In the genomic region with DNA sequence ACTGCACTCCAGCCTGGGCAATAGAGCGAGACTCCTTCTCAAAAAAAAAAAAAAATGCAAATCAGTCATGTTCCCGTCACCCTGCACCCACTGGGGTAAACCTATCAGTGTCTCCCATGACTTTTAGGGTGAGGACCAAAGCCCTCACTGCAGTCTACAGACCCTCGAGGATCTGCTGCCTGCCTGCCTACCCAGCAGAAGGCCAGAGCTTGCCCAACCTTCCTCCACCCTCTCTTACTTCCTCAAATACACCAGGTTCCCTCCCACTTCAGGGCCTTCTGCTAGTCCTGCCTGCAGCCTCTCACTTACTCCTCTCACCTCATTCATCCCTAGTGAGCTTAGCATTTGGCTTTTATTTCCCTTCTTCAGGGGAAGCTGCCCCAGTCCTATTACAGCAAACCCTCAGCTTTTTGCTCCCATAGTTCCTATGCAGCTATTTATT, we compare ENCODE assay signal across 9 cellular contexts. TPM values are rescaled to one million over a fixed set of nuclear protein-coding genes. Genes with fewer than 3 reads are reported as not detected.
DNase-seq lines count a peak whose midpoint lies in the region; ATAC-seq and TF ChIP-seq lines count a peak whose summit lies in the region.
"Had no signal": no experiment of that assay in that cellular context is flagged by ENCODE, and none has a peak within 500 bp of the region (broad histone marks: within the 10 kb centered on the region; RNA-seq: fewer than 3 reads in every experiment).

No MANE protein-coding gene starts in this region.

- in situ Hi-C loops in brain microvascular endothelial cell (cut with HindIII; ENCODE audit: low pct_ligation_motif_present, low sequenced_read_pairs), result no loop called here

- no peaks in the 10 kb centered on the region; the same call in 1 of the 2 replicates for H3K9me3 ChIP-seq in OCI-LY7 (ENCODE audit: low read length)
- H3K9me3 ChIP-seq in cardiac muscle cell (ENCODE audit: low read depth), result no peaks in the 10 kb centered on the region

- H3K27me3 ChIP-seq in cardiac muscle cell (no peaks in the 10 kb centered on the region), brain microvascular endothelial cell (replicated peaks) (no peaks in the 10 kb centered on the region)

- no peak overlapping the region for H3K27ac ChIP-seq in OCI-LY7 (ENCODE audit: low read depth, low read length, poor library complexity, severe bottlenecking)
- H3K27ac ChIP-seq in cardiac muscle cell, result peak overlapping the region; percentile 93
- no peak overlapping the region for H3K27ac ChIP-seq in brain microvascular endothelial cell

- intact Hi-C loops in OCI-LY7 (cut with micrococcal nuclease; ENCODE audit: unreplicated experiment), result no loop called here

- peak; percentile 70 for ATAC-seq in GM18868 (IDR thresholded peaks at IDR 0.05; ENCODE audit: unreplicated experiment)

- no peak overlapping the region for H3K4me2 ChIP-seq in OCI-LY7 (ENCODE audit: low read length)

- H3K9me2 ChIP-seq in OCI-LY7 (ENCODE audit: insufficient read depth, low read length), result no peaks in the 10 kb centered on the region

- H3K4me3 ChIP-seq in OCI-LY7 (ENCODE audit: low read depth, low read length, poor library complexity, severe bottlenecking), result no peak overlapping the region
- H3K4me3 ChIP-seq in cardiac muscle cell, result no peak overlapping the region
- H3K4me3 ChIP-seq in brain microvascular endothelial cell (ENCODE audit: low read depth, low read length), result no peak overlapping the region

- H3K4me1 ChIP-seq in OCI-LY7 (ENCODE audit: insufficient read depth, low read length, poor library complexity, severe bottlenecking) (peaks cover 6% of the 10 kb centered on the region), cardiac muscle cell (ENCODE audit: low read depth) (peaks cover 26% of the 10 kb centered on the region)

- BruUV-seq in OCI-LY7 (replicated peaks; lab: Mats Ljungman, UMichigan), result no TSS peak

- CTCF ChIA-PET in OCI-LY7 (lab: Charles Lee; ENCODE audit: unreplicated experiment), result no interaction called here

- H3K36me3 ChIP-seq in OCI-LY7 (ENCODE audit: insufficient read depth, low read length) (no peaks in the 10 kb centered on the region), cardiac muscle cell (no peaks in the 10 kb centered on the region), brain microvascular endothelial cell (replicated peaks) (no peaks in the 10 kb centered on the region)

- H4K20me1 ChIP-seq in OCI-LY7 (ENCODE audit: insufficient read depth, low read length), result no peaks in the 10 kb centered on the region

- TF ChIP-seq CTCF in OCI-LY7 (conservative IDR thresholded peaks at IDR 0.05; ENCODE audit: low read length) (no peak), cardiac muscle cell (IDR thresholded peaks at IDR 0.05; ENCODE audit: low read depth, low read length) (no peak), brain microvascular endothelial cell (IDR thresholded peaks at IDR 0.05; ENCODE audit: low read depth, low read length, missing control alignments) (no peak)

- peak; percentile 37 for DNase-seq in OCI-LY7 (ENCODE audit: low spot score)
- DNase-seq in cardiac muscle cell (ENCODE audit: low read depth in 1 of 2, low spot score in 1 of 2), result peak in 1 of 2 donors; percentile 8
- DNase-seq in pons (ENCODE audit: low spot score), result peak; percentile 20
- no peak for DNase-seq in NCI-H2107 treated with DMSO at 0.1 percent for 48 hours (lab: John Stamatoyannopoulos, UW; ENCODE audit: unreplicated experiment)
- no peak for DNase-seq in NCI-H748 (lab: John Stamatoyannopoulos, UW; ENCODE audit: unreplicated experiment)
- no peak for DNase-seq in SHP77 treated with DMSO at 0.1 percent for 48 hours (lab: John Stamatoyannopoulos, UW)
- no peak for DNase-seq in brain microvascular endothelial cell
- DNase-seq: NCI-H2227 treated with DMSO at 0.1 percent for 48 hours had no signal

- H2AFZ ChIP-seq in OCI-LY7 (ENCODE audit: low read length), result peak overlapping the region; percentile 60; the same call in 1 of the 2 replicates

- POLR2A ChIA-PET in OCI-LY7 (lab: Charles Lee), result interaction anchor here (0.6 to 1.5 kb wide), 3 partner anchors 9 to 354 kb away, joined by 3 to 4 read pairs (median 4); no protein-coding TSS in a partner anchor

- H3K79me2 ChIP-seq in OCI-LY7 (ENCODE audit: insufficient read depth, low read depth, low read length), result no peaks in the 10 kb centered on the region

RNA-seq across cellular contexts. Expression of a gene that starts 17.7 kb away (rescaled TPM):
- 12.7 and 15.2 TPM in 2 replicates for total RNA-seq in OCI-LY7 (2014; rRNA removed; shearing (Covaris generic))
- 24.8 and 26.4 TPM in 2 replicates for total RNA-seq in OCI-LY7 (2022)
- 17.1 and 35.4 TPM in 2 replicates for total RNA-seq in cardiac muscle cell
- 29.9 and 46.1 TPM in 2 replicates for polyA plus RNA-seq in cardiac muscle cell

RNA-seq across cellular contexts. Expression of a gene that starts 48.5 kb away (rescaled TPM):
- total RNA-seq in OCI-LY7 (2014; rRNA removed; shearing (Covaris generic)), result not detected in 2 replicates
- total RNA-seq in OCI-LY7 (2022), result not detected in 2 replicates
- total RNA-seq in cardiac muscle cell, result 0.18 TPM in 1 of 2 replicates, not detected in the other
- 0.34 and 0.40 TPM in 2 replicates for polyA plus RNA-seq in cardiac muscle cell

Comparison
In these comparisons a context has a peak if more than half of its experiments do, and no peak if none do; other contexts are left out.
1. DNase-seq: peak in OCI-LY7 (single experiment) and pons (single experiment); none in NCI-H2107 treated with DMSO at 0.1 percent for 48 hours (single experiment), NCI-H748 (single experiment), SHP77 treated with DMSO at 0.1 percent for 48 hours (single experiment) and brain microvascular endothelial cell (single experiment).